Comparison of ENCODE assay signal across 23 cellular contexts in genomic region chr17:42241871-42242270, GRCh38. TPM values are rescaled to one million over a fixed set of nuclear protein-coding genes. Genes with fewer than 3 reads are reported as not detected.
DNase-seq lines count a peak whose midpoint lies in the region; ATAC-seq and TF ChIP-seq lines count a peak whose summit lies in the region.
"Had no signal": no experiment of that assay in that cellular context is flagged by ENCODE, and none has a peak within 500 bp of the region (broad histone marks: within the 10 kb centered on the region; RNA-seq: fewer than 3 reads in every experiment).

No MANE protein-coding gene starts in this region.

- H3K27ac Mint-ChIP-seq in CD4-positive, alpha-beta T cell, result peak overlapping the region; percentile 52
- peak overlapping the region; percentile 76 for H3K27ac Mint-ChIP-seq in CD8-positive, alpha-beta T cell
- peak overlapping the region; percentile 95 for H3K27ac Mint-ChIP-seq in glutamatergic neuron (ENCODE audit: unreplicated experiment)

- peaks cover 55% of the 10 kb centered on the region for H3K4me1 Mint-ChIP-seq in CD4-positive, alpha-beta T cell (ENCODE audit: low read depth)
- peaks cover 47% of the 10 kb centered on the region for H3K4me1 Mint-ChIP-seq in CD8-positive, alpha-beta T cell (ENCODE audit: low read depth)
- H3K4me1 Mint-ChIP-seq in glutamatergic neuron (ENCODE audit: low read depth, unreplicated experiment), result peaks cover 23% of the 10 kb centered on the region

- 93 to 100% (median 97%) methylated on average over 1 of the region's 1 CpG for WGBS in spleen, 5 donors

- no TSS peak for BruUV-seq in Panc1 (replicated peaks; lab: Mats Ljungman, UMichigan)

- no peaks in the 10 kb centered on the region for H3K27me3 ChIP-seq in CD4-positive, alpha-beta T cell (ENCODE audit: control insufficient read depth, insufficient read depth, low read length)
- H3K27me3 ChIP-seq in CD8-positive, alpha-beta T cell (ENCODE audit: insufficient read depth, low read length), result no peaks in the 10 kb centered on the region
- no peaks in the 10 kb centered on the region for H3K27me3 ChIP-seq in Panc1 (ENCODE audit: control insufficient read depth, insufficient read depth, low read length)
- no peaks in the 10 kb centered on the region for H3K27me3 ChIP-seq in spleen (replicated peaks in 1 of 7)

- CTCF ChIA-PET in CD4-positive, alpha-beta T cell (lab: Charles Lee), result no interaction called here
- CTCF ChIA-PET in CD8-positive, alpha-beta T cell (lab: Charles Lee), result no interaction called here
- CTCF ChIA-PET in Panc1 (lab: Charles Lee), result no interaction called here

- POLR2A ChIA-PET in CD4-positive, alpha-beta T cell (lab: Charles Lee), result interaction anchor here (0.7 kb wide), 1 partner anchor 54 kb away, joined by 3 read pairs; no protein-coding TSS in a partner anchor
- POLR2A ChIA-PET in CD8-positive, alpha-beta T cell (lab: Charles Lee), result no interaction called here
- POLR2A ChIA-PET in Panc1 (lab: Charles Lee), result no interaction called here

- no peak overlapping the region for H3K27ac ChIP-seq in CD4-positive, alpha-beta T cell (ENCODE audit: low read depth, low read length)
- no peak overlapping the region for H3K27ac ChIP-seq in CD8-positive, alpha-beta T cell (ENCODE audit: low read depth, low read length)
- peak overlapping the region; percentile 84 for H3K27ac ChIP-seq in Panc1 (ENCODE audit: low read length)
- H3K27ac ChIP-seq in spleen, result no peak overlapping the region

- TF ChIP-seq POLR2A in spleen (IDR thresholded peaks at IDR 0.05), result no peak

- intact Hi-C loops in CD4-positive, alpha-beta T cell (cut with DNase I, micrococcal nuclease), result no loop called here
- intact Hi-C loops in CD8-positive, alpha-beta T cell (cut with DNase I, micrococcal nuclease), result no loop called here
- intact Hi-C loops in Panc1 (cut with micrococcal nuclease; ENCODE audit: unreplicated experiment), result no loop called here
- intact Hi-C loops in spleen (cut with DNase I; ENCODE audit: low total_unique reads), result no loop called here

- no peak for DNase-seq in CD4-positive, alpha-beta T cell
- DNase-seq in CD8-positive, alpha-beta T cell, result no peak
- DNase-seq in Panc1 (ENCODE audit: low read depth, low spot score), result no peak
- DNase-seq in glutamatergic neuron, result no peak
- no peak for DNase-seq in HPDE6-E6E7 (ENCODE audit: extremely low spot score)
- no peak for DNase-seq in NK-92 treated with Interleukin-12 subunit alpha and Interleukin-12 subunit beta, amount 100 ng/mL, for 24 hours (lab: John Stamatoyannopoulos, UW)
- no peak for DNase-seq in spleen
- DNase-seq: Calu3, DMS53, EL, GOT3, KG1, NCI-H1105 treated with DMSO at 0.1 percent for 48 hours, NCI-H187, NCI-H345, NCI-H69, OCI-M1, RPMI8226, SHP77 treated with DMSO at 0.1 percent for 48 hours, SK-N-SH had no signal

- no peak overlapping the region for H3K4me3 ChIP-seq in CD8-positive, alpha-beta T cell (ENCODE audit: low read depth, low read length)
- H3K4me3 ChIP-seq in Panc1 (ENCODE audit: low read depth in 2 of 2, low read length in 2 of 2) (no peak overlapping the region), spleen (no peak overlapping the region)

- no peaks in the 10 kb centered on the region for H3K9me3 Mint-ChIP-seq in CD4-positive, alpha-beta T cell
- H3K9me3 Mint-ChIP-seq in CD8-positive, alpha-beta T cell, result no peaks in the 10 kb centered on the region
- peaks cover 3% of the 10 kb centered on the region for H3K9me3 Mint-ChIP-seq in glutamatergic neuron (ENCODE audit: unreplicated experiment)

- H3K4me1 ChIP-seq in CD8-positive, alpha-beta T cell (ENCODE audit: insufficient read depth, low read length), result peaks cover 17% of the 10 kb centered on the region
- H3K4me1 ChIP-seq in Panc1 (ENCODE audit: control insufficient read depth, insufficient read depth, low read length), result peaks cover 42% of the 10 kb centered on the region
- peaks cover 5 to 71% (median 24%) of the 10 kb centered on the region in 6 donors for H3K4me1 ChIP-seq in spleen

- ATAC-seq in CD4-positive, alpha-beta T cell (ENCODE audit: poor library complexity), result no peak
- no peak for ATAC-seq in CD8-positive, alpha-beta T cell
- ATAC-seq in Panc1 (no peak), GM21619 (IDR thresholded peaks at IDR 0.05; ENCODE audit: unreplicated experiment) (no peak)
- ATAC-seq: HCT116 had no signal

- in situ Hi-C loops in Panc1 (cut with HindIII; ENCODE audit: low pct_unique_long_range_greater_than_20kb, low sequenced_read_pairs), result no loop called here

- TF ChIP-seq CTCF in CD4-positive, alpha-beta T cell (IDR thresholded peaks at IDR 0.05), result no peak
- no peak for TF ChIP-seq CTCF in CD8-positive, alpha-beta T cell (IDR thresholded peaks at IDR 0.05)
- TF ChIP-seq CTCF in Panc1 (IDR thresholded peaks at IDR 0.05), result no peak
- TF ChIP-seq CTCF in glutamatergic neuron (IDR thresholded peaks at IDR 0.05; ENCODE audit: partially characterized antibody, unreplicated experiment), result no peak
- no peak for TF ChIP-seq CTCF in spleen (IDR thresholded peaks at IDR 0.05 in 8 of 11, conservative IDR thresholded peaks at IDR 0.05 in 3 of 11)

- no peaks in the 10 kb centered on the region for H3K9me3 ChIP-seq in CD4-positive, alpha-beta T cell (ENCODE audit: control insufficient read depth, low read length)
- no peaks in the 10 kb centered on the region for H3K9me3 ChIP-seq in CD8-positive, alpha-beta T cell (ENCODE audit: low read length)
- H3K9me3 ChIP-seq in Panc1 (ENCODE audit: control insufficient read depth, insufficient read depth, low read depth, low read length), result no peaks in the 10 kb centered on the region
- H3K9me3 ChIP-seq in spleen, result no peaks in the 10 kb centered on the region
- H3K9me3 ChIP-seq: SK-N-SH had no signal

- H3K4me3 Mint-ChIP-seq in CD4-positive, alpha-beta T cell, result no peak overlapping the region
- H3K4me3 Mint-ChIP-seq in CD8-positive, alpha-beta T cell, result no peak overlapping the region
- no peak overlapping the region for H3K4me3 Mint-ChIP-seq in glutamatergic neuron (ENCODE audit: unreplicated experiment)
- H3K4me3 Mint-ChIP-seq: CD14-positive monocyte had no signal

- H3K36me3 ChIP-seq in CD8-positive, alpha-beta T cell (ENCODE audit: insufficient read depth, low read length), result no peaks in the 10 kb centered on the region
- H3K36me3 ChIP-seq in Panc1 (ENCODE audit: control insufficient read depth, insufficient read depth, low read length), result no peaks in the 10 kb centered on the region
- H3K36me3 ChIP-seq in spleen, result no peaks in the 10 kb centered on the region

- H3K36me3 Mint-ChIP-seq in CD4-positive, alpha-beta T cell (ENCODE audit: low read depth), result peaks cover 6% of the 10 kb centered on the region
- peaks cover 5% of the 10 kb centered on the region for H3K36me3 Mint-ChIP-seq in CD8-positive, alpha-beta T cell
- no peaks in the 10 kb centered on the region for H3K36me3 Mint-ChIP-seq in glutamatergic neuron (ENCODE audit: unreplicated experiment)

- H3K27me3 Mint-ChIP-seq in CD4-positive, alpha-beta T cell, result no peaks in the 10 kb centered on the region
- H3K27me3 Mint-ChIP-seq in CD8-positive, alpha-beta T cell (ENCODE audit: low read depth), result no peaks in the 10 kb centered on the region
- peaks cover 7% of the 10 kb centered on the region for H3K27me3 Mint-ChIP-seq in glutamatergic neuron (ENCODE audit: unreplicated experiment)

RNA-seq across cellular contexts. Expression of gene STAT5B, which starts 34.3 kb away (rescaled TPM):
- 100 to 1,000 TPM in 1 of 2 experiments, 10 to 100 TPM in 1; 99.4 to 104 TPM for total RNA-seq in CD4-positive, alpha-beta T cell
- total RNA-seq in CD8-positive, alpha-beta T cell, result 10 to 100 TPM; 85.2 to 85.5 TPM
- 102 TPM for total RNA-seq in Panc1 (2021; ENCODE audit: unreplicated experiment)
- 66.5 TPM for polyA plus RNA-seq in Panc1 (2012; ENCODE audit: insufficient read length)
- 31.9 TPM for total RNA-seq in glutamatergic neuron (ENCODE audit: unreplicated experiment)
- total RNA-seq in spleen, result 100 to 1,000 TPM in 5 of 7 donors, 10 to 100 TPM in 2; 90.2 to 171 (median 103) TPM
- polyA plus RNA-seq in spleen, result 10 to 100 TPM; 26.4 to 34.7 (median 26.4) TPM

RNA-seq across cellular contexts. Expression of gene STAT5A, which starts 46.4 kb away (rescaled TPM):
- 100 to 1,000 TPM; 141 to 150 TPM for total RNA-seq in CD4-positive, alpha-beta T cell
- 100 to 1,000 TPM; 300 to 319 TPM for total RNA-seq in CD8-positive, alpha-beta T cell
- total RNA-seq in Panc1 (2021; ENCODE audit: unreplicated experiment) (26.7 TPM), glutamatergic neuron (ENCODE audit: unreplicated experiment) (3.4 TPM), spleen (100 to 1,000 TPM in 1 of 7 donors, 10 to 100 TPM in 6; 63.7 to 131 (median 76.5) TPM)
- 37.3 TPM for polyA plus RNA-seq in Panc1 (2012; ENCODE audit: insufficient read length)
- 10 to 100 TPM; 22.7 to 42.3 (median 28.4) TPM for polyA plus RNA-seq in spleen

RNA-seq across cellular contexts. Expression of gene GHDC, which starts 47.6 kb away (rescaled TPM):
- total RNA-seq in CD4-positive, alpha-beta T cell, result 1 to 10 TPM; 6.8 to 8.3 TPM
- total RNA-seq in CD8-positive, alpha-beta T cell, result 1 to 10 TPM; 6.6 to 6.7 TPM
- total RNA-seq in Panc1 (2021; ENCODE audit: unreplicated experiment) (21.8 TPM), glutamatergic neuron (ENCODE audit: unreplicated experiment) (5.3 TPM), spleen (100 to 1,000 TPM in 3 of 7 donors, 10 to 100 TPM in 4; 29.4 to 122 (median 58.0) TPM)
- 30.0 TPM for polyA plus RNA-seq in Panc1 (2012; ENCODE audit: insufficient read length)
- polyA plus RNA-seq in spleen, result 10 to 100 TPM; 22.0 to 33.1 (median 26.1) TPM

RNA-seq across cellular contexts. Expression of gene HCRT, which starts 56.6 kb away (rescaled TPM):
- not detected for total RNA-seq in CD4-positive, alpha-beta T cell
- not detected for total RNA-seq in CD8-positive, alpha-beta T cell
- total RNA-seq in Panc1 (2021; ENCODE audit: unreplicated experiment), result not detected
- not detected for polyA plus RNA-seq in Panc1 (2012; ENCODE audit: insufficient read length)
- not detected for total RNA-seq in glutamatergic neuron (ENCODE audit: unreplicated experiment)
- not detected for total RNA-seq in spleen
- polyA plus RNA-seq in spleen, result not detected
- total RNA-seq: Calu3 had no signal
- polyA plus RNA-seq: CD14-positive monocyte, SK-N-SH had no signal
